In genomic region chr6:136371951-136372350, GRCh38 we compare ENCODE assay signal across 24 cellular contexts.
DNase-seq lines count a peak whose midpoint lies in the region; ATAC-seq, FAIRE-seq and TF ChIP-seq lines count a peak whose summit lies in the region.
"Had no signal": no experiment of that assay in that cellular context is flagged by ENCODE, and none has a peak within 500 bp of the region (broad histone marks: within the 10 kb centered on the region; RNA-seq: fewer than 3 reads in every experiment).

No MANE protein-coding gene starts in this region.

- H3K79me2 ChIP-seq in PC-3 (ENCODE audit: low read length) (no peaks in the 10 kb centered on the region), trophoblast cell (ENCODE audit: control insufficient read depth, insufficient read depth, low read length, poor library complexity) (no peaks in the 10 kb centered on the region)

- TF ChIP-seq CTCF in heart right ventricle (IDR thresholded peaks at IDR 0.05) (no peak), fibroblast of pulmonary artery (IDR thresholded peaks at IDR 0.05; ENCODE audit: low read length, missing control alignments) (no peak), CD14-positive monocyte (IDR thresholded peaks at IDR 0.05) (no peak), PC-3 (conservative IDR thresholded peaks at IDR 0.05; ENCODE audit: low read depth, low read length) (no peak)

- no peaks in the 10 kb centered on the region for H3K9me3 Mint-ChIP-seq in CD14-positive monocyte
- H3K9me3 Mint-ChIP-seq: GM23338 had no signal

- H2BK120ac ChIP-seq in trophoblast cell (ENCODE audit: insufficient read depth, low read length, poor library complexity) = no peak overlapping the region

- BruUV-seq in PC-3 (replicated peaks; lab: Mats Ljungman, UMichigan) = no TSS peak

- H4K12ac ChIP-seq in trophoblast cell (ENCODE audit: low read depth, low read length) = no peak overlapping the region

- no peak overlapping the region for H3K4me3 Mint-ChIP-seq in CD14-positive monocyte
- H3K4me3 Mint-ChIP-seq: GM23338 had no signal

- no peak overlapping the region for H2AK5ac ChIP-seq in trophoblast cell (ENCODE audit: low read length)

- H4K20me1 ChIP-seq in PC-3 (ENCODE audit: low read length) = no peaks in the 10 kb centered on the region

- FAIRE-seq in H54 (lab: Jason Lieb, UNC) = no peak
- FAIRE-seq: GM12878, GM18507, RCC 7860 had no signal

- no peak overlapping the region for H2BK12ac ChIP-seq in trophoblast cell (ENCODE audit: low read length)

- H3K4me1 ChIP-seq in heart right ventricle (no peaks in the 10 kb centered on the region), PC-3 (ENCODE audit: insufficient read depth, low read length) (no peaks in the 10 kb centered on the region), trophoblast cell (ENCODE audit: control insufficient read depth in 1 of 2, insufficient read depth in 2 of 2, low read length in 2 of 2) (no peaks in the 10 kb centered on the region)

- POLR2A ChIA-PET in PC-3 (lab: Charles Lee; ENCODE audit: unreplicated experiment) = no interaction called here

- H3F3A ChIP-seq in PC-3 (ENCODE audit: low read length, unreplicated experiment) = no peaks in the 10 kb centered on the region

- H3K4me2 ChIP-seq in PC-3 (ENCODE audit: low read length) (no peak overlapping the region), trophoblast cell (ENCODE audit: low read length) (no peak overlapping the region)
- H3K4me2 ChIP-seq: GM23338 had no signal

- DNase-seq in Right ventricle myocardium inferior (ENCODE audit: missing footprints) = peak; percentile 35
- no peak for DNase-seq in heart right ventricle
- DNase-seq in amniotic epithelial cell (ENCODE audit: low read depth) = peak; percentile 48
- DNase-seq in fibroblast of pulmonary artery (ENCODE audit: low read depth) = peak; percentile 10
- no peak for DNase-seq in H54 (ENCODE audit: insufficient read length, low spot score)
- no peak for DNase-seq in CD14-positive monocyte (ENCODE audit: low spot score)
- DNase-seq in PC-3 = no peak
- DNase-seq in trophoblast cell = no peak
- DNase-seq: 8988T, C1 segment of cervical spinal cord, COR-L47, DMS153, KBM-7, MG63, NCI-H1092 treated with DMSO at 0.1 percent for 48 hours, NCI-H1694, NCI-H345, NCI-H526 treated with DMSO at 0.1 percent for 48 hours, SIG-M5 had no signal

- no peak overlapping the region for H3K27ac ChIP-seq in heart right ventricle
- no peak overlapping the region for H3K27ac ChIP-seq in PC-3 (ENCODE audit: low read length)
- H3K27ac ChIP-seq in trophoblast cell (ENCODE audit: low read depth, low read length) = no peak overlapping the region
- H3K27ac ChIP-seq: HL-60 had no signal

- no peak overlapping the region for H4K8ac ChIP-seq in trophoblast cell (ENCODE audit: low read depth, low read length)

- CTCF ChIA-PET in PC-3 (lab: Charles Lee) = no interaction called here

- no peaks in the 10 kb centered on the region for H3K79me1 ChIP-seq in trophoblast cell (ENCODE audit: low read length)

- no peak overlapping the region for H3K23ac ChIP-seq in trophoblast cell (ENCODE audit: low read length)

- no peak overlapping the region for H3K14ac ChIP-seq in trophoblast cell (ENCODE audit: low read length)

- H3K9me3 ChIP-seq in heart right ventricle (no peaks in the 10 kb centered on the region), PC-3 (ENCODE audit: low read length) (no peaks in the 10 kb centered on the region), trophoblast cell (ENCODE audit: insufficient read depth, low read depth, low read length) (no peaks in the 10 kb centered on the region)
- H3K9me3 ChIP-seq: MG63 had no signal

- H3K4me3 ChIP-seq in heart right ventricle (no peak overlapping the region), fibroblast of pulmonary artery (replicated peaks; ENCODE audit: low read depth, low read length) (no peak overlapping the region), PC-3 (ENCODE audit: low read length) (no peak overlapping the region), trophoblast cell (ENCODE audit: low read depth, low read length) (no peak overlapping the region)
- H3K4me3 ChIP-seq: GM12878, GM23338, MG63 had no signal

- no peak overlapping the region for H3K18ac ChIP-seq in trophoblast cell (ENCODE audit: low read length)

- H3K27me3 ChIP-seq in heart right ventricle (no peaks in the 10 kb centered on the region), PC-3 (ENCODE audit: low read length) (no peaks in the 10 kb centered on the region), trophoblast cell (ENCODE audit: insufficient read depth, low read length) (no peaks in the 10 kb centered on the region)

- H3K9ac ChIP-seq in PC-3 (ENCODE audit: low read length) (no peak overlapping the region), trophoblast cell (ENCODE audit: low read length) (no peak overlapping the region)

- no peaks in the 10 kb centered on the region for H3K4me1 Mint-ChIP-seq in CD14-positive monocyte

- intact Hi-C loops in Right ventricle myocardium inferior (cut with DNase I) = no loop called here
- intact Hi-C loops in heart right ventricle (cut with DNase I) = no loop called here
- intact Hi-C loops in CD14-positive monocyte (cut with micrococcal nuclease) = no loop called here
- intact Hi-C loops in PC-3 (cut with micrococcal nuclease) = no loop called here

- ATAC-seq in Right ventricle myocardium inferior (no peak), heart right ventricle (no peak), PC-3 (no peak)
- ATAC-seq: GM12878, GM23338 had no signal

- no peak overlapping the region for H2BK5ac ChIP-seq in trophoblast cell (ENCODE audit: low read depth, low read length, poor library complexity)

- H3K27ac Mint-ChIP-seq in CD14-positive monocyte = no peak overlapping the region

- no peaks in the 10 kb centered on the region for H3K9me2 ChIP-seq in PC-3 (replicated peaks; ENCODE audit: low read length)

- H4K91ac ChIP-seq in trophoblast cell (ENCODE audit: low read depth, low read length) = no peak overlapping the region

- 59% methylated on average over 2 of the region's 2 CpGs for WGBS in heart right ventricle, 2 donors
- no CpG with 5 or more reads among the region's 2 CpGs for WGBS in trophoblast cell (ENCODE audit: extremely low coverage, insufficient coverage, insufficient read length)

- H3K36me3 Mint-ChIP-seq in CD14-positive monocyte = no peaks in the 10 kb centered on the region

- H2AFZ ChIP-seq in PC-3 (ENCODE audit: low read length) (no peak overlapping the region), trophoblast cell (ENCODE audit: insufficient read depth, low read length, poor library complexity) (no peak overlapping the region)
- H2AFZ ChIP-seq: GM23338 had no signal

- no peaks in the 10 kb centered on the region for H3K36me3 ChIP-seq in heart right ventricle
- no peaks in the 10 kb centered on the region for H3K36me3 ChIP-seq in PC-3 (ENCODE audit: low read depth, low read length)
- peaks cover 2 to 5% of the 10 kb centered on the region in 2 experiments for H3K36me3 ChIP-seq in trophoblast cell (ENCODE audit: control insufficient read depth in 1 of 2, insufficient read depth in 2 of 2, low read length in 2 of 2)
- H3K36me3 ChIP-seq: MG63 had no signal

- TF ChIP-seq POLR2A in H54 (IDR thresholded peaks at IDR 0.05; ENCODE audit: low read depth, low read length) = no peak

- no peak overlapping the region for H3K4ac ChIP-seq in trophoblast cell (ENCODE audit: low read depth, low read length)

- H3K27me3 Mint-ChIP-seq in CD14-positive monocyte (ENCODE audit: low read depth in 3 of 3) = no peaks in the 10 kb centered on the region

Comparison
In these comparisons a context has a peak if more than half of its experiments do, and no peak if none do; other contexts are left out.
1. DNase-seq: peak in Right ventricle myocardium inferior (single experiment), amniotic epithelial cell (single experiment) and fibroblast of pulmonary artery (single experiment); none in heart right ventricle (0 of 2), H54 (single experiment), CD14-positive monocyte (single experiment), PC-3 (single experiment) and trophoblast cell (0 of 2).